Comparison of ENCODE assay signal across 30 cellular contexts in the genomic region with DNA sequence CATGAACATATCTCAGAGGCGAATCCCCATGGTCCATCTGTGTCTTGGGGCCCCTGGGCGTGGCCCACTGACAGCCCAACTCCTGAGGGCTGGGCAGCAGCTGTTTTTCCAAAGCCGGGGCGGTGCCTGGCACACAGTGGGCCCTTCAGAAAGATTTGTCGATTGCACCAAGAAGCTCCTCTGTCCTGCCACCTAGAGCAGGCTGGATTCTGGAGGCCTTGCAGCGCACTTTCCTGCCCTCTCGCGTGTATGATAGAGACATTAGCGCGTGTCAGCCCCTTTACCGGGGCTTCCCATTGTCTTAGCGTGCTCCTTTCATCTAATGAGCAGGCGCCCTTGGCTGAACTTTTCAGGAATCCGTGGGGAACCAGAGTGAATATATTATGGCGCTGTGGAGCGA. TPM values are rescaled to one million over a fixed set of nuclear protein-coding genes. Genes with fewer than 3 reads are reported as not detected.
"Had no signal": no experiment of that assay in that cellular context is flagged by ENCODE, and none has a peak within 500 bp of the region (broad histone marks: within the 10 kb centered on the region; RNA-seq: fewer than 3 reads in every experiment).

No MANE protein-coding gene starts in this region.

- ATAC-seq: activated CD4-positive, alpha-beta T cell treated with anti-CD3 and anti-CD28 coated beads for 36 hours; activated CD8-positive, alpha-beta T cell treated with anti-CD3 and anti-CD28 coated beads, Interleukin-2, amount 10 ng/mL, durations not matched to agents 7 days and 5 days; activated naive CD8-positive, alpha-beta T cell treated with anti-CD3 and anti-CD28 coated beads, Interleukin-2, amount 50 U/mL, for 24 hours had no signal

- H3K9me3 Mint-ChIP-seq: activated CD4-positive, alpha-beta T cell treated with anti-CD3 and anti-CD28 coated beads, Interleukin-2, amount 10 ng/mL, durations not matched to agents 24 days and 14 days; activated naive CD4-positive, alpha-beta T cell treated with anti-CD3 and anti-CD28 coated beads for 36 hours; activated naive CD4-positive, alpha-beta T cell treated with anti-CD3 and anti-CD28 coated beads, Interleukin-2, amount 50 U/mL, for 24 hours; activated naive CD8-positive, alpha-beta T cell treated with anti-CD3 and anti-CD28 coated beads for 36 hours; activated naive CD8-positive, alpha-beta T cell treated with anti-CD3 and anti-CD28 coated beads, Interleukin-2, amount 50 U/mL, for 24 hours; activated T-cell treated with anti-CD3 and anti-CD28 coated beads, Interleukin-2, amount 50 U/mL, for 24 hours; activated T-helper 1 cell treated with anti-CD3 and anti-CD28 coated beads, Interleukin-12 subunit alpha, Interleukin-12 subunit beta, Interleukin-2, Interleukin-4 antibody, amounts not matched to agents 30 ng/mL and 10 ng/mL and 1 ng/mL, durations not matched to agents 14 hours and 24 hours and 36 hours; activated T-helper 2 cell treated with anti-CD3 and anti-CD28 coated beads, Interferon-gamma antibody, Interleukin-2, Interleukin-4, amounts not matched to agents 10 μg/mL and 5 μg/mL and 100 μg/mL, durations not matched to agents 14 hours and 24 hours and 36 hours had no signal

- DNase-seq: activated CD4-positive, alpha-beta memory T cell treated with anti-CD3 and anti-CD28 coated beads for 36 hours; activated CD4-positive, alpha-beta T cell treated with anti-CD3 and anti-CD28 coated beads for 36 hours; activated CD4-positive, alpha-beta T cell treated with anti-CD3 and anti-CD28 coated beads, Interleukin-2, amount 10 ng/mL, durations not matched to agents 24 days and 14 days; activated CD4-positive, CD25-positive, alpha-beta regulatory T cell; activated CD4-positive, CD25-positive, alpha-beta regulatory T cell treated with anti-CD3 and anti-CD28 coated beads, Interleukin-2, amount 50 U/mL, for 72 hours; activated CD8-positive, alpha-beta memory T cell treated with anti-CD3 and anti-CD28 coated beads, Interleukin-2, amount 50 U/mL, for 48 hours; activated CD8-positive, alpha-beta T cell treated with anti-CD3 and anti-CD28 coated beads, Interleukin-2, amount 10 ng/mL, durations not matched to agents 7 days and 5 days; activated effector memory CD4-positive, alpha-beta T cell treated with anti-CD3 and anti-CD28 coated beads, Interleukin-2, amount 50 U/mL, for 16 hours; activated naive CD4-positive, alpha-beta T cell treated with anti-CD3 and anti-CD28 coated beads for 36 hours; activated naive CD8-positive, alpha-beta T cell treated with anti-CD3 and anti-CD28 coated beads for 36 hours; activated naive CD8-positive, alpha-beta T cell treated with anti-CD3 and anti-CD28 coated beads, Interleukin-2, amount 50 U/mL, for 24 hours; activated T-cell treated with anti-CD3 and anti-CD28 coated beads for 4 hours; activated T-cell treated with anti-CD3 and anti-CD28 coated beads, Interleukin-2, amount 50 U/mL, for 24 hours; adrenal gland; aorta; central memory CD4-positive, alpha-beta T cell; cerebellar nuclear complex; colonic mucosa; effector CD8-positive, alpha-beta T cell; esophagus squamous epithelium; foreskin melanocyte; T-helper 2 cell had no signal

- H3K4me3 ChIP-seq: adrenal gland, breast epithelium, cardiac muscle cell, colonic mucosa, esophagus squamous epithelium had no signal

- H3K4me3 Mint-ChIP-seq: activated CD4-positive, alpha-beta memory T cell treated with anti-CD3 and anti-CD28 coated beads for 36 hours; activated CD4-positive, alpha-beta T cell treated with anti-CD3 and anti-CD28 coated beads for 36 hours; activated CD4-positive, alpha-beta T cell treated with anti-CD3 and anti-CD28 coated beads, Interleukin-2, amount 10 ng/mL, durations not matched to agents 24 days and 14 days; activated CD8-positive, alpha-beta T cell treated with anti-CD3 and anti-CD28 coated beads, Interleukin-2, amount 10 ng/mL, durations not matched to agents 7 days and 5 days; activated naive CD4-positive, alpha-beta T cell treated with anti-CD3 and anti-CD28 coated beads for 36 hours; activated naive CD4-positive, alpha-beta T cell treated with anti-CD3 and anti-CD28 coated beads, Interleukin-2, amount 50 U/mL, for 24 hours; activated naive CD8-positive, alpha-beta T cell treated with anti-CD3 and anti-CD28 coated beads for 36 hours; activated naive CD8-positive, alpha-beta T cell treated with anti-CD3 and anti-CD28 coated beads, Interleukin-2, amount 50 U/mL, for 24 hours; activated T-cell treated with anti-CD3 and anti-CD28 coated beads, Interleukin-2, amount 50 U/mL, for 24 hours; activated T-helper 1 cell treated with anti-CD3 and anti-CD28 coated beads, Interleukin-12 subunit alpha, Interleukin-12 subunit beta, Interleukin-2, Interleukin-4 antibody, amounts not matched to agents 30 ng/mL and 10 ng/mL and 1 ng/mL, durations not matched to agents 14 hours and 24 hours and 36 hours; brain had no signal

- H3K27ac ChIP-seq: adrenal gland, breast epithelium, cardiac muscle cell, colonic mucosa, epithelial cell of prostate, esophagus squamous epithelium had no signal

- H3K9me3 ChIP-seq: adrenal gland, breast epithelium, colonic mucosa, esophagus squamous epithelium had no signal

- H3K27me3 ChIP-seq: adrenal gland, breast epithelium, cardiac muscle cell, colonic mucosa had no signal

- H3K4me1 Mint-ChIP-seq: activated CD4-positive, alpha-beta T cell treated with anti-CD3 and anti-CD28 coated beads for 36 hours; activated CD4-positive, alpha-beta T cell treated with anti-CD3 and anti-CD28 coated beads, Interleukin-2, amount 10 ng/mL, durations not matched to agents 24 days and 14 days; activated naive CD4-positive, alpha-beta T cell treated with anti-CD3 and anti-CD28 coated beads, Interleukin-2, amount 50 U/mL, for 24 hours; activated naive CD8-positive, alpha-beta T cell treated with anti-CD3 and anti-CD28 coated beads for 36 hours; activated naive CD8-positive, alpha-beta T cell treated with anti-CD3 and anti-CD28 coated beads, Interleukin-2, amount 50 U/mL, for 24 hours had no signal

- H3K36me3 Mint-ChIP-seq: activated CD4-positive, alpha-beta memory T cell treated with anti-CD3 and anti-CD28 coated beads for 36 hours; activated naive CD4-positive, alpha-beta T cell treated with anti-CD3 and anti-CD28 coated beads, Interleukin-2, amount 50 U/mL, for 24 hours; activated naive CD8-positive, alpha-beta T cell treated with anti-CD3 and anti-CD28 coated beads for 36 hours had no signal

- H3K36me3 ChIP-seq: adrenal gland, breast epithelium, cardiac muscle cell, colonic mucosa, esophagus squamous epithelium had no signal

- H3K4me1 ChIP-seq: adrenal gland, breast epithelium, colonic mucosa, esophagus squamous epithelium had no signal

- H3K27me3 Mint-ChIP-seq: activated CD4-positive, alpha-beta memory T cell treated with anti-CD3 and anti-CD28 coated beads for 36 hours; activated CD4-positive, alpha-beta T cell treated with anti-CD3 and anti-CD28 coated beads for 36 hours; activated CD4-positive, alpha-beta T cell treated with anti-CD3 and anti-CD28 coated beads, Interleukin-2, amount 10 ng/mL, durations not matched to agents 24 days and 14 days; activated naive CD4-positive, alpha-beta T cell treated with anti-CD3 and anti-CD28 coated beads, Interleukin-2, amount 50 U/mL, for 24 hours; activated naive CD8-positive, alpha-beta T cell treated with anti-CD3 and anti-CD28 coated beads for 36 hours; activated naive CD8-positive, alpha-beta T cell treated with anti-CD3 and anti-CD28 coated beads, Interleukin-2, amount 50 U/mL, for 24 hours; activated T-cell treated with anti-CD3 and anti-CD28 coated beads, Interleukin-2, amount 50 U/mL, for 24 hours; brain had no signal

RNA-seq across cellular contexts. Expression of gene CDH4, which starts 45.4 kb away (rescaled TPM):
- total RNA-seq: activated CD4-positive, alpha-beta T cell treated with anti-CD3 and anti-CD28 coated beads for 36 hours; activated CD4-positive, alpha-beta T cell treated with anti-CD3 and anti-CD28 coated beads, Interleukin-2, amount 10 ng/mL, durations not matched to agents 24 days and 14 days; activated T-helper 1 cell treated with anti-CD3 and anti-CD28 coated beads, Interleukin-12 subunit alpha, Interleukin-12 subunit beta, Interleukin-2, Interleukin-4 antibody, amounts not matched to agents 30 ng/mL and 10 ng/mL and 1 ng/mL, durations not matched to agents 14 hours and 24 hours and 36 hours; activated T-helper 2 cell treated with anti-CD3 and anti-CD28 coated beads, Interferon-gamma antibody, Interleukin-2, Interleukin-4, amounts not matched to agents 10 μg/mL and 5 μg/mL and 100 μg/mL, durations not matched to agents 14 hours and 24 hours and 36 hours; T-helper 1 cell treated with Interleukin-12 subunit alpha and Interleukin-12 subunit beta and Interleukin-4 antibody, amounts not matched to agents 30 ng/mL and 1 ng/mL, for 36 hours had no signal
